In genomic region chr1:161816201-161816600, GRCh38 we compare ENCODE assay signal across 14 cellular contexts. TPM values are rescaled to one million over a fixed set of nuclear protein-coding genes. Genes with fewer than 3 reads are reported as not detected.
DNase-seq lines count a peak whose midpoint lies in the region; FAIRE-seq and TF ChIP-seq lines count a peak whose summit lies in the region.
"Had no signal": no experiment of that assay in that cellular context is flagged by ENCODE, and none has a peak within 500 bp of the region (broad histone marks: within the 10 kb centered on the region; RNA-seq: fewer than 3 reads in every experiment).

No MANE protein-coding gene starts in this region.

- dilution Hi-C loops in keratinocyte (cut with MboI; ENCODE audit: extremely low pct_ligation_motif_present, low sequenced_read_pairs): no loop called here

- peak; percentile 32 for FAIRE-seq in keratinocyte (lab: Jason Lieb, UNC)

- no peak for TF ChIP-seq POLR2A in spleen (IDR thresholded peaks at IDR 0.05)

- no peak overlapping the region for H3K4me2 ChIP-seq in keratinocyte (ENCODE audit: control insufficient read depth, extremely low read depth, insufficient read depth, low read depth, low read length)

- no peaks in the 10 kb centered on the region for H3K9me1 ChIP-seq in keratinocyte (ENCODE audit: control insufficient read depth, extremely low read depth, insufficient read depth, low read length)

- H3K27me3 ChIP-seq in keratinocyte (ENCODE audit: control insufficient read depth, extremely low read depth, insufficient read depth, low read length): no peaks in the 10 kb centered on the region
- no peaks in the 10 kb centered on the region for H3K27me3 ChIP-seq in spleen (replicated peaks in 1 of 7)
- H3K27me3 ChIP-seq: dorsolateral prefrontal cortex, vagina had no signal

- peaks cover 14% of the 10 kb centered on the region for H3K36me3 Mint-ChIP-seq in HFFc6 (ENCODE audit: low read depth)
- H3K36me3 Mint-ChIP-seq in activated T-helper 2 cell treated with anti-CD3 and anti-CD28 coated beads, Interferon-gamma antibody, Interleukin-2, Interleukin-4, amounts not matched to agents 10 μg/mL and 5 μg/mL and 100 μg/mL, durations not matched to agents 14 hours and 24 hours and 36 hours (ENCODE audit: low read depth): peaks cover 56% of the 10 kb centered on the region

- 0 out of 2 replicates have a peak overlapping the region, but pooled peaks have one; percentile 16 for H3K27ac ChIP-seq in SK-N-MC
- no peak overlapping the region for H3K27ac ChIP-seq in keratinocyte (ENCODE audit: control insufficient read depth, insufficient read depth, low read length)
- H3K27ac ChIP-seq in spleen: no peak overlapping the region
- H3K27ac ChIP-seq: dorsolateral prefrontal cortex, left ventricle myocardium inferior, vagina had no signal

- H3K9ac ChIP-seq in SK-N-MC (ENCODE audit: insufficient read length): no peak overlapping the region
- H3K9ac ChIP-seq in keratinocyte (ENCODE audit: control insufficient read depth, extremely low read depth, insufficient read depth, low read length): no peak overlapping the region

- no peaks in the 10 kb centered on the region for H3K4me1 ChIP-seq in keratinocyte (ENCODE audit: control insufficient read depth, extremely low read depth, insufficient read depth, low read length)
- no peaks in the 10 kb centered on the region for H3K4me1 ChIP-seq in spleen
- H3K4me1 ChIP-seq: left ventricle myocardium inferior, vagina had no signal

- intact Hi-C loops in activated T-helper 2 cell treated with anti-CD3 and anti-CD28 coated beads, Interferon-gamma antibody, Interleukin-2, Interleukin-4, amounts not matched to agents 10 μg/mL and 5 μg/mL and 100 μg/mL, durations not matched to agents 14 hours and 24 hours and 36 hours (cut with micrococcal nuclease): no loop called here
- intact Hi-C loops in spleen (cut with DNase I; ENCODE audit: low total_unique reads): no loop called here

- WGBS in spleen, 5 donors: 97 to 100% (median 100%) methylated on average over 1 of the region's 1 CpG

- H3K4me3 Mint-ChIP-seq in HFFc6: no peak overlapping the region
- no peak overlapping the region for H3K4me3 Mint-ChIP-seq in activated T-helper 2 cell treated with anti-CD3 and anti-CD28 coated beads, Interferon-gamma antibody, Interleukin-2, Interleukin-4, amounts not matched to agents 10 μg/mL and 5 μg/mL and 100 μg/mL, durations not matched to agents 14 hours and 24 hours and 36 hours (ENCODE audit: low read depth)
- H3K4me3 Mint-ChIP-seq: activated naive CD4-positive, alpha-beta T cell treated with anti-CD3 and anti-CD28 coated beads, Interleukin-2, amount 50 U/mL, for 24 hours; B cell had no signal

- DNase-seq in AG08395 (ENCODE audit: low spot score) (peak; percentile 11), HFFc6 (peak; percentile 12), SK-N-MC (ENCODE audit: low read depth, low spot score) (no peak), keratinocyte (ENCODE audit: low read depth, low spot score) (no peak), G401 (ENCODE audit: low spot score) (no peak), cortex of kidney (lab: John Stamatoyannopoulos, UW) (no peak), spleen (no peak)
- DNase-seq in activated T-helper 2 cell treated with anti-CD3 and anti-CD28 coated beads, Interferon-gamma antibody, Interleukin-2, Interleukin-4, amounts not matched to agents 10 μg/mL and 5 μg/mL and 100 μg/mL, durations not matched to agents 14 hours and 24 hours and 36 hours (ENCODE audit: low spot score): no peak
- DNase-seq: dorsolateral prefrontal cortex, left ventricle myocardium inferior, T1000 had no signal

- no peak overlapping the region for H2AFZ ChIP-seq in keratinocyte (ENCODE audit: control insufficient read depth, low read length)

- no peaks in the 10 kb centered on the region for H4K20me1 ChIP-seq in keratinocyte (ENCODE audit: control insufficient read depth, extremely low read depth, insufficient read depth, low read length)

- peaks cover 12% of the 10 kb centered on the region for H3K4me1 Mint-ChIP-seq in HFFc6 (ENCODE audit: low read depth)
- H3K4me1 Mint-ChIP-seq in activated T-helper 2 cell treated with anti-CD3 and anti-CD28 coated beads, Interferon-gamma antibody, Interleukin-2, Interleukin-4, amounts not matched to agents 10 μg/mL and 5 μg/mL and 100 μg/mL, durations not matched to agents 14 hours and 24 hours and 36 hours (ENCODE audit: low read depth): peaks cover 9% of the 10 kb centered on the region
- H3K4me1 Mint-ChIP-seq: B cell had no signal

- H3K9me3 Mint-ChIP-seq in HFFc6: no peaks in the 10 kb centered on the region
- H3K9me3 Mint-ChIP-seq in activated T-helper 2 cell treated with anti-CD3 and anti-CD28 coated beads, Interferon-gamma antibody, Interleukin-2, Interleukin-4, amounts not matched to agents 10 μg/mL and 5 μg/mL and 100 μg/mL, durations not matched to agents 14 hours and 24 hours and 36 hours: peaks cover 1% of the 10 kb centered on the region
- H3K9me3 Mint-ChIP-seq: activated naive CD4-positive, alpha-beta T cell treated with anti-CD3 and anti-CD28 coated beads, Interleukin-2, amount 50 U/mL, for 24 hours had no signal

- in situ Hi-C loops in G401 (cut with HindIII; ENCODE audit: low sequenced_read_pairs): no loop called here

- no peak overlapping the region for H3K27ac Mint-ChIP-seq in HFFc6
- no peak overlapping the region for H3K27ac Mint-ChIP-seq in activated T-helper 2 cell treated with anti-CD3 and anti-CD28 coated beads, Interferon-gamma antibody, Interleukin-2, Interleukin-4, amounts not matched to agents 10 μg/mL and 5 μg/mL and 100 μg/mL, durations not matched to agents 14 hours and 24 hours and 36 hours
- H3K27ac Mint-ChIP-seq: activated naive CD4-positive, alpha-beta T cell treated with anti-CD3 and anti-CD28 coated beads, Interleukin-2, amount 50 U/mL, for 24 hours; B cell had no signal

- H3K79me2 ChIP-seq in keratinocyte (ENCODE audit: control insufficient read depth, insufficient read depth, low read length): no peaks in the 10 kb centered on the region

- H3K27me3 Mint-ChIP-seq in HFFc6 (ENCODE audit: insufficient read depth): no peaks in the 10 kb centered on the region
- H3K27me3 Mint-ChIP-seq in activated T-helper 2 cell treated with anti-CD3 and anti-CD28 coated beads, Interferon-gamma antibody, Interleukin-2, Interleukin-4, amounts not matched to agents 10 μg/mL and 5 μg/mL and 100 μg/mL, durations not matched to agents 14 hours and 24 hours and 36 hours (ENCODE audit: low read depth): no peaks in the 10 kb centered on the region
- H3K27me3 Mint-ChIP-seq: activated naive CD4-positive, alpha-beta T cell treated with anti-CD3 and anti-CD28 coated beads, Interleukin-2, amount 50 U/mL, for 24 hours; B cell had no signal

- TF ChIP-seq CTCF in HFFc6 (IDR thresholded peaks at IDR 0.05) (no peak), keratinocyte (optimal IDR thresholded peaks at IDR 0.05 in 1 of 3, IDR thresholded peaks at IDR 0.05 in 1 of 3, conservative IDR thresholded peaks at IDR 0.05 in 1 of 3; ENCODE audit: extremely low read depth in 1 of 3, insufficient read depth in 2 of 3, low read length in 3 of 3) (no peak), spleen (IDR thresholded peaks at IDR 0.05 in 8 of 11, conservative IDR thresholded peaks at IDR 0.05 in 3 of 11) (no peak)

- H3K9me3 ChIP-seq in SK-N-MC (ENCODE audit: low read depth, low read length): no peaks in the 10 kb centered on the region
- H3K9me3 ChIP-seq in keratinocyte (ENCODE audit: control insufficient read depth, low read depth, low read length): no peaks in the 10 kb centered on the region
- no peaks in the 10 kb centered on the region for H3K9me3 ChIP-seq in spleen
- H3K9me3 ChIP-seq: left ventricle myocardium inferior, vagina had no signal

- H3K4me3 ChIP-seq in SK-N-MC (no peak overlapping the region), keratinocyte (ENCODE audit: control insufficient read depth in 2 of 3, extremely low read depth in 1 of 3, insufficient read depth in 2 of 3, low read depth in 1 of 3, low read length in 3 of 3) (no peak overlapping the region), spleen (no peak overlapping the region)
- H3K4me3 ChIP-seq: dorsolateral prefrontal cortex, left ventricle myocardium inferior, vagina had no signal

- H3K36me3 ChIP-seq in SK-N-MC (ENCODE audit: insufficient read depth, low read length) (peaks cover 10% of the 10 kb centered on the region; the same call in 1 of the 2 replicates), keratinocyte (ENCODE audit: control insufficient read depth in 2 of 2, extremely low read depth in 1 of 2, insufficient read depth in 2 of 2, low read length in 2 of 2) (peaks cover 0 to 1% of the 10 kb centered on the region in 2 experiments), spleen (peaks cover 0 to 87% (median 28%) of the 10 kb centered on the region in 6 donors)

RNA-seq across cellular contexts. Expression of gene ATF6, which starts 50.1 kb away (rescaled TPM):
- 10 to 100 TPM; 23.7 to 29.9 (median 27.6) TPM for total RNA-seq in HFFc6 (2021; fragmentation: NEBNext Ultra II Directional; extraction: Animal tissue kit (Norgen Biotek cat#: 25700))
- polyA plus RNA-seq in keratinocyte (16.4 to 19.7 TPM (median 18.3 TPM) in 3 replicates), spleen (1 to 10 TPM; 2.5 to 4.3 (median 3.4) TPM)
- polyA plus RNA-seq in keratinocyte (2011; ENCODE audit: low read depth): 15.1 TPM
- polyA plus RNA-seq in keratinocyte (2011; cell fraction: cytosol; rRNA removed): 6.3 and 13.3 TPM in 2 replicates
- 24.6 and 28.3 TPM in 2 replicates for polyA plus RNA-seq in keratinocyte (2011; cell fraction: nucleus; rRNA removed)
- 11.5 and 14.8 TPM in 2 replicates for polyA plus RNA-seq in keratinocyte (2012; ENCODE audit: low replicate concordance)
- polyA minus RNA-seq in keratinocyte: 9.1 to 21.4 TPM (median 21.2 TPM) in 3 replicates
- 9.4 TPM for polyA minus RNA-seq in keratinocyte (2011; cell fraction: cytosol; rRNA and poly(A)+ RNA removed)
- 26.6 and 45.1 TPM in 2 replicates for polyA minus RNA-seq in keratinocyte (2011; cell fraction: nucleus; rRNA and poly(A)+ RNA removed)
- total RNA-seq in G401 (2014; rRNA removed; shearing (Covaris generic)): 12.9 and 15.2 TPM in 2 replicates
- 29.6 and 30.4 TPM in 2 replicates for total RNA-seq in activated T-helper 2 cell treated with anti-CD3 and anti-CD28 coated beads, Interferon-gamma antibody, Interleukin-2, Interleukin-4, amounts not matched to agents 10 μg/mL and 5 μg/mL and 100 μg/mL, durations not matched to agents 14 hours and 24 hours and 36 hours
- 10 to 100 TPM; 25.2 to 46.8 (median 34.2) TPM for total RNA-seq in spleen

Comparison
In these comparisons a context has a peak if more than half of its experiments do, and no peak if none do; other contexts are left out.
1. DNase-seq: peak in AG08395 (single experiment) and HFFc6 (single experiment); none in SK-N-MC (single experiment), keratinocyte (single experiment), G401 (single experiment), activated T-helper 2 cell treated with anti-CD3 and anti-CD28 coated beads, Interferon-gamma antibody, Interleukin-2, Interleukin-4, amounts not matched to agents 10 μg/mL and 5 μg/mL and 100 μg/mL, durations not matched to agents 14 hours and 24 hours and 36 hours (single experiment), cortex of kidney (single experiment) and spleen (single experiment).